ENCODE assay signal across 6 cellular contexts in the genomic region with DNA sequence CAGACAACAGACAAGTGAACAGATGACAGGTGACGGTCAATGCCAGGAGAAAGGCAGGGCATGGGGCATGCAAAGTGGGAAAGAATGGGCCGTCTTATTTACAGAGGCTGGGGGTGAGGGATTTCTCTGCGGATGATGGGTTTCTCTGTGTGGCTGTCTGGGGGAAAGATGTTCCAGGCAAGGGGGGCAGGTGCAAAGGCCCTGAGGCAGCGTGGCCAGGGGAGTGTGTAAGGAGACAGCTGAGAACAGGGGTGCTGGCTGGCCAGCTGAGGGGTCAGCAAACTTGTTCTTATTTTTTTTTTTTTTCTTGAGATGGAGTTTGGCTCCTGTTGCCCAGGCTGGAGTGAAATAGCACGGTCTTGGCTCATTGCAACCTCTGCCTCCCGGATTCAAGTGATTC.
"Had no signal": no experiment of that assay in that cellular context is flagged by ENCODE, and none has a peak within 500 bp of the region (broad histone marks: within the 10 kb centered on the region; RNA-seq: fewer than 3 reads in every experiment).

No MANE protein-coding gene starts in this region.

- DNase-seq: H9, HCEC 1CT, HFFc6 had no signal

- H3K4me1 Mint-ChIP-seq: GM23338, IgD-negative memory B cell had no signal

- H3K27me3 Mint-ChIP-seq: IgD-negative memory B cell had no signal

- H3K4me3 Mint-ChIP-seq: GM23338, H9, HFFc6, IgD-negative memory B cell had no signal

- H3K27ac Mint-ChIP-seq: GM23338, H9, HFFc6, IgD-negative memory B cell had no signal

- H3K9me3 Mint-ChIP-seq: HFFc6 had no signal

- H3K36me3 Mint-ChIP-seq: IgD-negative memory B cell had no signal

- ATAC-seq: GM23338, HepG2 had no signal
